Comparison of ENCODE assay signal across 28 cellular contexts in genomic region chr4:146633471-146633800, GRCh38. TPM values are rescaled to one million over a fixed set of nuclear protein-coding genes. Genes with fewer than 3 reads are reported as not detected.
DNase-seq lines count a peak whose midpoint lies in the region; ATAC-seq and TF ChIP-seq lines count a peak whose summit lies in the region.
"Had no signal": no experiment of that assay in that cellular context is flagged by ENCODE, and none has a peak within 500 bp of the region (broad histone marks: within the 10 kb centered on the region; RNA-seq: fewer than 3 reads in every experiment).

No MANE protein-coding gene starts in this region.

- no peak overlapping the region for H2BK5ac ChIP-seq in H9 (ENCODE audit: insufficient read length, low read length)

- no peak overlapping the region for H3K56ac ChIP-seq in H9 (ENCODE audit: insufficient read length, low read depth, low read length)

- no peak overlapping the region for H2BK15ac ChIP-seq in H9 (ENCODE audit: low read depth, low read length)

- peaks cover 1 to 7% of the 10 kb centered on the region in 2 experiments; a peak in 3 of 5 replicates for H3K9me3 Mint-ChIP-seq in H9

- no peak overlapping the region for H4K8ac ChIP-seq in H9 (replicated peaks; ENCODE audit: insufficient read length, low read depth, low read length)

- TF ChIP-seq POLR2A in gastrocnemius medialis (IDR thresholded peaks at IDR 0.05) = no peak
- no peak for TF ChIP-seq POLR2A in uterus (IDR thresholded peaks at IDR 0.05)

- H3K4me3 ChIP-seq in iPS-15b (ENCODE audit: low read depth, low read length) (peak overlapping the region; percentile 37), gastrocnemius medialis (no peak overlapping the region), uterus (no peak overlapping the region)
- H3K4me3 ChIP-seq: GM23248, MG63, PC-9, SJCRH30 had no signal

- H3K4me3 Mint-ChIP-seq in H9 (peak overlapping the region in 1 of 2 experiments; percentile 73; a peak in 3 of 5 replicates), T-helper 17 cell (peak overlapping the region; percentile 50)
- H3K4me3 Mint-ChIP-seq: CD8-positive, alpha-beta memory T cell had no signal

- TF ChIP-seq CTCF in H9 (conservative IDR thresholded peaks at IDR 0.05) (no peak; the same call in 2 of the 3 replicates), gastrocnemius medialis (IDR thresholded peaks at IDR 0.05 in 4 of 5, conservative IDR thresholded peaks at IDR 0.05 in 1 of 5) (no peak), uterus (IDR thresholded peaks at IDR 0.05) (no peak)

- no peaks in the 10 kb centered on the region for H3K36me3 Mint-ChIP-seq in H9 (ENCODE audit: insufficient read depth in 1 of 3, low read depth in 3 of 3)
- peaks cover 2% of the 10 kb centered on the region for H3K36me3 Mint-ChIP-seq in T-helper 17 cell (ENCODE audit: low read depth)

- H3K9ac ChIP-seq in H9 (ENCODE audit: extremely low read depth, insufficient read length, low read length) (no peak overlapping the region), iPS-15b (ENCODE audit: low read depth, low read length) (no peak overlapping the region)
- H3K9ac ChIP-seq: GM23248 had no signal

- no peak overlapping the region for H4K91ac ChIP-seq in H9 (ENCODE audit: insufficient read length, low read depth, low read length)

- peaks cover 6% of the 10 kb centered on the region for H3K23me2 ChIP-seq in H9 (ENCODE audit: insufficient read length, low read depth, low read length, poor library complexity, severe bottlenecking)

- H3K9me3 ChIP-seq in H9 (ENCODE audit: control insufficient read depth, low read depth, low read length) (no peaks in the 10 kb centered on the region), T-helper 17 cell (ENCODE audit: control insufficient read depth, low read length, poor library complexity, severe bottlenecking) (no peaks in the 10 kb centered on the region), iPS-15b (ENCODE audit: control insufficient read depth, insufficient read depth, low read length) (no peaks in the 10 kb centered on the region), gastrocnemius medialis (no peaks in the 10 kb centered on the region), uterus (no peaks in the 10 kb centered on the region)
- H3K9me3 ChIP-seq: BE2C, MG63, SJCRH30 had no signal

- in situ Hi-C loops in gastrocnemius medialis (cut with MboI; ENCODE audit: low sequenced_read_pairs in 4 of 4) = no loop called here

- H3K23ac ChIP-seq in H9 (ENCODE audit: insufficient read length, low read depth, low read length) = no peak overlapping the region

- no peak overlapping the region for H2AK5ac ChIP-seq in H9 (ENCODE audit: insufficient read length, low read length)

- no CpG with 5 or more reads among the region's 7 CpGs for WGBS in H9 (ENCODE audit: extremely low coverage, insufficient read length, low lambda C conversion rate)

- no peak overlapping the region for H2BK12ac ChIP-seq in H9 (ENCODE audit: insufficient read length, low read depth, low read length)

- H3K4ac ChIP-seq in H9 (ENCODE audit: low read depth, low read length) = no peak overlapping the region

- no peaks in the 10 kb centered on the region for H3K36me3 ChIP-seq in iPS-15b (ENCODE audit: control insufficient read depth, insufficient read depth, low read length)
- H3K36me3 ChIP-seq in gastrocnemius medialis = no peaks in the 10 kb centered on the region
- no peaks in the 10 kb centered on the region for H3K36me3 ChIP-seq in uterus
- H3K36me3 ChIP-seq: BE2C, MG63, SJCRH30 had no signal

- H3K14ac ChIP-seq in H9 (ENCODE audit: insufficient read depth, low read length) = no peak overlapping the region; the same call in 1 of the 2 replicates

- H4K20me1 ChIP-seq in H9 (ENCODE audit: control insufficient read depth, insufficient read depth, insufficient read length) = peaks cover 5% of the 10 kb centered on the region

- H3K4me1 ChIP-seq in H9 (ENCODE audit: insufficient read depth, low read length) (no peaks in the 10 kb centered on the region), iPS-15b (ENCODE audit: control insufficient read depth, insufficient read depth, low read length) (peaks cover 5% of the 10 kb centered on the region), gastrocnemius medialis (peaks cover 0 to 6% of the 10 kb centered on the region in 2 donors), uterus (no peaks in the 10 kb centered on the region)
- H3K4me1 ChIP-seq: BE2C, SJCRH30 had no signal

- H3K27me3 Mint-ChIP-seq in H9 (ENCODE audit: low read depth) = peaks cover 100% of the 10 kb centered on the region
- peaks cover 74% of the 10 kb centered on the region for H3K27me3 Mint-ChIP-seq in T-helper 17 cell

- H3K79me2 ChIP-seq in H9 (ENCODE audit: insufficient read depth, low read length) = no peaks in the 10 kb centered on the region

- no peak overlapping the region for H2AFZ ChIP-seq in H9 (ENCODE audit: low read length)
- H2AFZ ChIP-seq: GM23248, PC-9 had no signal

- ATAC-seq in T-helper 17 cell (no peak), HG03196 (IDR thresholded peaks at IDR 0.05; ENCODE audit: unreplicated experiment) (no peak), gastrocnemius medialis (no peak), HG02571 (IDR thresholded peaks at IDR 0.05; ENCODE audit: unreplicated experiment) (no peak)
- ATAC-seq: Right ventricle myocardium inferior had no signal

- H3K18ac ChIP-seq in H9 (ENCODE audit: insufficient read length, low read depth, low read length) = no peak overlapping the region

- no peaks in the 10 kb centered on the region for H3K79me1 ChIP-seq in H9 (ENCODE audit: insufficient read depth, low read depth, low read length, poor library complexity, severe bottlenecking)

- no peak overlapping the region for H2BK20ac ChIP-seq in H9 (ENCODE audit: low read depth, low read length, poor library complexity, severe bottlenecking)

- H3K4me2 ChIP-seq in H9 (ENCODE audit: insufficient read depth, insufficient read length, low read length) = peak overlapping the region; percentile 74
- H3K4me2 ChIP-seq: PC-9 had no signal

- no peak overlapping the region for H3K27ac Mint-ChIP-seq in H9
- no peak overlapping the region for H3K27ac Mint-ChIP-seq in T-helper 17 cell
- H3K27ac Mint-ChIP-seq: CD14-positive monocyte; CD8-positive, alpha-beta memory T cell had no signal

- DNase-seq in H9 = no peak
- no peak for DNase-seq in T-helper 17 cell
- DNase-seq in gastrocnemius medialis = no peak
- no peak for DNase-seq in uterus
- DNase-seq: ACHN; BE2C; CD8-positive, alpha-beta memory T cell; GM23248; HCEC 1CT; IMR-90; KG1; MG63; NCI-H1105 treated with DMSO at 0.1 percent for 48 hours; NCI-H146; NCI-H1930; NCI-H446; NCI-H524 treated with DMSO at 0.1 percent for 48 hours; NCI-H774; PC-9; SJCRH30 had no signal

- H3K27me3 ChIP-seq in H9 (ENCODE audit: insufficient read depth, low read length) (peaks cover 65% of the 10 kb centered on the region), iPS-15b (ENCODE audit: control insufficient read depth, insufficient read depth, low read length) (peaks cover 100% of the 10 kb centered on the region), gastrocnemius medialis (peaks cover 51 to 72% (median 55%) of the 10 kb centered on the region in 3 donors), uterus (peaks cover 4 to 22% of the 10 kb centered on the region in 2 donors)
- H3K27me3 ChIP-seq: SJCRH30 had no signal

- no peak overlapping the region for H3K27ac ChIP-seq in H9 (ENCODE audit: insufficient read length, low read depth, low read length)
- no peak overlapping the region for H3K27ac ChIP-seq in gastrocnemius medialis
- H3K27ac ChIP-seq in uterus = no peak overlapping the region
- H3K27ac ChIP-seq: GM23248, HL-60, PC-9, SJCRH30 had no signal

- intact Hi-C loops in gastrocnemius medialis (cut with DNase I; ENCODE audit: low total_unique reads) (no loop called here), uterus (cut with DNase I; ENCODE audit: low total_unique reads) (no loop called here)

- no peak overlapping the region for H3T11ph ChIP-seq in H9 (ENCODE audit: low read length)

- H2BK120ac ChIP-seq in H9 (ENCODE audit: low read depth, low read length, poor library complexity, severe bottlenecking) = no peak overlapping the region

- no peak overlapping the region for H4K5ac ChIP-seq in H9 (ENCODE audit: insufficient read length, low read depth, low read length)

- H3K4me1 Mint-ChIP-seq in H9 (peaks cover 16 to 39% of the 10 kb centered on the region in 2 experiments), T-helper 17 cell (no peaks in the 10 kb centered on the region)
- H3K4me1 Mint-ChIP-seq: CD14-positive monocyte had no signal

RNA-seq across cellular contexts. Expression of gene POU4F2, which starts 5.3 kb away (rescaled TPM):
- not detected in 2 replicates for total RNA-seq in H9 (2021)
- not detected for total RNA-seq in T-helper 17 cell
- not detected for total RNA-seq in gastrocnemius medialis
- total RNA-seq in uterus = not detected
- total RNA-seq: CD8-positive, alpha-beta memory T cell; Daoy; GM23248; IMR-90; PC-9; Right ventricle myocardium inferior; RPMI7951 had no signal
